Comparison of ENCODE assay signal across 16 cellular contexts in the genomic region with DNA sequence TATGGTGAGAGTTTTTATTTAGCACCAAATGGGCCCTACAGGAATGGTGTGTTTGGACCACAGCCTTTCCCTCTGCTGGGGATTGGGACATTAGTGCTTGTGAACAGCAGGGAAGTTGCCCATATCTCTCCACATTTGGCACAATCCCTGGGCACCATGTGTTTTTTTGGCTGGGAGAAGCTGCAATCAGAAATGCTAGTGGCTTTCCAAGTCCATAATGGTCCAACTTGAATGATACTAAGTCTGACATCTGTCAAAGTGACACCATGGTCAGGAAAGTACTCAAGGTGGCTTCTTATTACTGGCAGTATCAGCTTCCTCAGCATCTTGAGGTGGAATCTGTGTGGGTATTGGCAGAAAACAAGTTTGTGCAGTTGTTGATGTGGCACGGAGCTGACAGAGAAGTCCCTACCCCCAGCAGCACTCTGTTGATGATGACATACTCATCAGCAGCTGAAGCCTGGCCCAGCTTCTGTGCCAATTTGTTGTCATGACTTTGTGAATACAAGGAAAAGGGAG. TPM values are rescaled to one million over a fixed set of nuclear protein-coding genes. Genes with fewer than 3 reads are reported as not detected.
DNase-seq lines count a peak whose midpoint lies in the region; ATAC-seq and TF ChIP-seq lines count a peak whose summit lies in the region.
"Had no signal": no experiment of that assay in that cellular context is flagged by ENCODE, and none has a peak within 500 bp of the region (broad histone marks: within the 10 kb centered on the region; RNA-seq: fewer than 3 reads in every experiment).

No MANE protein-coding gene starts in this region.

- ATAC-seq in left ventricle myocardium superior (peak; percentile 94), GM21529 (IDR thresholded peaks at IDR 0.05; ENCODE audit: unreplicated experiment) (no peak)
- ATAC-seq: activated T-cell treated with anti-CD3 and anti-CD28 coated beads, Interleukin-2, amount 50 U/mL, for 72 hours had no signal

- TF ChIP-seq CTCF in LNCaP clone FGC (IDR thresholded peaks at IDR 0.05; ENCODE audit: control insufficient read depth, extremely low read depth, insufficient read depth): no peak

- DNase-seq in LNCaP clone FGC (ENCODE audit: low read depth): peak; percentile 88
- peak; percentile 6 for DNase-seq in cerebellum (ENCODE audit: low spot score)
- DNase-seq in left ventricle myocardium superior: peak; percentile 48
- DNase-seq in superior temporal gyrus (ENCODE audit: extremely low spot score): peak; percentile 70
- DNase-seq in NCI-H187 treated with DMSO at 0.1 percent for 48 hours (lab: John Stamatoyannopoulos, UW): no peak
- DNase-seq in NCI-H2081 treated with DMSO at 0.1 percent for 48 hours (lab: John Stamatoyannopoulos, UW): no peak
- DNase-seq: activated CD4-positive, alpha-beta T cell treated with anti-CD3 and anti-CD28 coated beads, Interleukin-2, amount 50 U/mL, for 1 hour; activated T-cell treated with anti-CD3 and anti-CD28 coated beads, Interleukin-2, amount 50 U/mL, for 72 hours; adrenal gland; cortex of kidney; NCI-H1048; NCI-H526; stimulated activated CD4-positive, alpha-beta T cell treated with anti-CD3 and anti-CD28 coated beads, Interleukin-2, amount 100 ng/mL, for 48 hours; T-helper 9 cell; uterus had no signal

- intact Hi-C loops in left ventricle myocardium superior (cut with micrococcal nuclease): no loop called here

- no peak overlapping the region for H3K4me3 ChIP-seq in LNCaP clone FGC (ENCODE audit: low read depth, low read length)
- H3K4me3 ChIP-seq: adrenal gland, uterus had no signal

RNA-seq across cellular contexts. Expression of a gene that starts 53.0 kb away (rescaled TPM):
- 34.3 TPM for total RNA-seq in cerebellum
- total RNA-seq in left ventricle myocardium superior: 31.8 TPM

Comparison
In these comparisons a context has a peak if more than half of its experiments do, and no peak if none do; other contexts are left out.
1. DNase-seq: peak in LNCaP clone FGC (single experiment), cerebellum (single experiment), left ventricle myocardium superior (single experiment) and superior temporal gyrus (single experiment); none in NCI-H187 treated with DMSO at 0.1 percent for 48 hours (single experiment) and NCI-H2081 treated with DMSO at 0.1 percent for 48 hours (single experiment).